ENCODE assay signal across 17 cellular contexts in the genomic region with DNA sequence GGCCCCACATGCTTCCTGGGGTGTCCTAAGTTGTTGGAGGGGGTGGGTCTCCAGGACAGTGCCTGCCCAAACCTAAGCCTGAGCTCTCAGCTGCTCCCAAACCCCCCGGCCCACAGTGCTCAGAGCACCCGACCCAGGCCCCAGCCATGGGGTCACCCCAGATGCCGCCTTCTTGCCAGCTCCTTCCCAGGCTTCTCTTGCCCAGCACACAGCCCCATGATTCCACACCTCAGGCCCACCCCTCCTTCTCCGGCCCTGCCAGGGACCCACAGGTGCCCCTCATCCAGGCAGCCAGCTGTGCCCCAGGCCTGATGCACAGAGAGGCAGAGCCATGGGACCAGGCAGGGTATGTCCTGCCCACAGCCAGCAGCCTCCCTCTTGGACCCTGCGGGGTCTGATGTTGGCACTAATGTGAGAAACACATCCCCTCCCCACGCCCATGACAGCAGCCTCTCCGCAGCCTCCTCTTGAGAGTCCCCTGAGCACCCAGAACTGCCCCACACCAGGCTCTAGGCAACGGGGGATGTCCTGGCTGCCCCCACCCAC. TPM values are rescaled to one million over a fixed set of nuclear protein-coding genes. Genes with fewer than 3 reads are reported as not detected.
DNase-seq lines count a peak whose midpoint lies in the region; ATAC-seq and TF ChIP-seq lines count a peak whose summit lies in the region.
"Had no signal": no experiment of that assay in that cellular context is flagged by ENCODE, and none has a peak within 500 bp of the region (broad histone marks: within the 10 kb centered on the region; RNA-seq: fewer than 3 reads in every experiment).

No MANE protein-coding gene starts in this region.

- intact Hi-C loops in CD14-positive monocyte (cut with micrococcal nuclease) = no loop called here

- H3K27ac Mint-ChIP-seq in CD14-positive monocyte (no peak overlapping the region), progenitor cell of endocrine pancreas (no peak overlapping the region)
- H3K27ac Mint-ChIP-seq: B cell had no signal

- peaks cover 5% of the 10 kb centered on the region for H3K4me1 Mint-ChIP-seq in CD14-positive monocyte
- H3K4me1 Mint-ChIP-seq in progenitor cell of endocrine pancreas (ENCODE audit: low read depth) = peaks cover 1% of the 10 kb centered on the region

- peaks cover 37% of the 10 kb centered on the region for H3K4me1 ChIP-seq in NT2/D1 (ENCODE audit: insufficient read depth, insufficient read length)

- DNase-seq in CD14-positive monocyte (ENCODE audit: low spot score) = peak; percentile 44
- no peak for DNase-seq in NT2/D1 (ENCODE audit: low read depth, low spot score)
- DNase-seq in islet precursor cell = peak; percentile 47
- peak; percentile 7 for DNase-seq in progenitor cell of endocrine pancreas (ENCODE audit: low spot score, unreplicated experiment)
- DNase-seq in GM19240 (ENCODE audit: insufficient read length, low spot score) = no peak
- no peak for DNase-seq in iPS-NIHi11 (ENCODE audit: low spot score)
- DNase-seq: activated CD4-positive, alpha-beta T cell treated with anti-CD3 and anti-CD28 coated beads for 1 hour; amniotic stem cell; cerebellar nuclear complex; DMS 273 treated with DMSO at 0.1 percent for 48 hours; KBM-7; midbrain; T-helper 2 cell had no signal

- ATAC-seq in GM18861 (IDR thresholded peaks at IDR 0.05; ENCODE audit: unreplicated experiment) = no peak
- no peak for ATAC-seq in GM21360 (IDR thresholded peaks at IDR 0.05; ENCODE audit: unreplicated experiment)

- H3K9me3 Mint-ChIP-seq in CD14-positive monocyte (peaks cover 0 to 6% (median 0%) of the 10 kb centered on the region in 7 donors), progenitor cell of endocrine pancreas (ENCODE audit: low read depth) (no peaks in the 10 kb centered on the region)

- peak overlapping the region; percentile 11 for H3K9ac ChIP-seq in NT2/D1 (ENCODE audit: insufficient read length, low read depth)
- H3K9ac ChIP-seq: parathyroid adenoma had no signal

- H3K27me3 ChIP-seq in NT2/D1 (ENCODE audit: insufficient read depth, insufficient read length) = no peaks in the 10 kb centered on the region

- no peak for TF ChIP-seq CTCF in CD14-positive monocyte (IDR thresholded peaks at IDR 0.05)
- TF ChIP-seq CTCF in progenitor cell of endocrine pancreas (IDR thresholded peaks at IDR 0.05; ENCODE audit: unreplicated experiment) = no peak

- peaks cover 41% of the 10 kb centered on the region for H3K36me3 ChIP-seq in NT2/D1 (ENCODE audit: insufficient read depth, insufficient read length, low read length)

- H3K9me3 ChIP-seq in NT2/D1 (ENCODE audit: insufficient read depth, low read length) = no peaks in the 10 kb centered on the region

- H3K27me3 Mint-ChIP-seq in CD14-positive monocyte (ENCODE audit: low read depth in 3 of 3) = peaks cover 18 to 23% (median 23%) of the 10 kb centered on the region in 3 donors
- H3K27me3 Mint-ChIP-seq in progenitor cell of endocrine pancreas = peaks cover 13% of the 10 kb centered on the region

- H3K4me3 ChIP-seq in NT2/D1 (ENCODE audit: insufficient read length, low read depth) = no peak overlapping the region

- H3K36me3 Mint-ChIP-seq in CD14-positive monocyte = no peaks in the 10 kb centered on the region
- no peaks in the 10 kb centered on the region for H3K36me3 Mint-ChIP-seq in progenitor cell of endocrine pancreas (ENCODE audit: insufficient read depth)

- H3K4me3 Mint-ChIP-seq in CD14-positive monocyte (no peak overlapping the region), progenitor cell of endocrine pancreas (ENCODE audit: low read depth) (no peak overlapping the region)
- H3K4me3 Mint-ChIP-seq: B cell had no signal

RNA-seq across cellular contexts. Expression of a gene that starts 4.9 kb away (rescaled TPM):
- not detected for polyA plus RNA-seq in CD14-positive monocyte
- 1.2 TPM in 2 replicates for total RNA-seq in progenitor cell of endocrine pancreas
- total RNA-seq: B cell had no signal

Comparison
In these comparisons a context has a peak if more than half of its experiments do, and no peak if none do; other contexts are left out.
1. DNase-seq: peak in CD14-positive monocyte (single experiment), islet precursor cell (single experiment) and progenitor cell of endocrine pancreas (single experiment); none in NT2/D1 (single experiment), GM19240 (single experiment) and iPS-NIHi11 (single experiment).